In the genomic region with DNA sequence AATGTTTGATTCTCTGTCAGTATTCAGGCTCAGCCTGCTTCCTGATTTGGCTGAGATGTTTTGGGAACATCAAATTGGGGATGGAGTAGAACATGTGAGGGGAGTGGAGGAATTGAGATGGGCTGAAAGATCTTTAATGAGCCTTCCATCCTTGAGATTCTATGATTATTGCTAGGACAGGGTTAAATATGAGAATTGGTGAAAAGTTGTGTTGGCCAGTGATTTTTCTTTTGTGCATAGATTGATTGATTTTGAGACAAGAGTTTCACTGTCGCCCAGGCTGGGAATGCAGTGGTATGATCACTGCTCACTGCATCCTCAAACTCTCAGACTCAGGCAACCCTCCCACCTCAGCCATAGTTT, we compare ENCODE assay signal across 10 cellular contexts. TPM values are rescaled to one million over a fixed set of nuclear protein-coding genes. Genes with fewer than 3 reads are reported as not detected.
A peak's percentile ranks its signal among the peaks of the same experiment; 100 is the strongest.
DNase-seq lines count a peak whose midpoint lies in the region; ATAC-seq and TF ChIP-seq lines count a peak whose summit lies in the region.
"Had no signal": no experiment of that assay in that cellular context is flagged by ENCODE, and none has a peak within 500 bp of the region (broad histone marks: within the 10 kb centered on the region; RNA-seq: fewer than 3 reads in every experiment).

No MANE protein-coding gene starts in this region.

- H3K27me3 ChIP-seq in HCT116 (ENCODE audit: insufficient read depth, low read length) (no peaks in the 10 kb centered on the region), left ventricle myocardium inferior (ENCODE audit: low read depth) (no peaks in the 10 kb centered on the region), skeletal muscle tissue (ENCODE audit: control insufficient read depth in 3 of 3, insufficient read depth in 3 of 3, low read length in 3 of 3) (no peaks in the 10 kb centered on the region)

- POLR2A ChIA-PET in HCT116 (lab: Charles Lee), result interaction anchor here (1.6 kb wide), 1 partner anchor 33 kb away, joined by 8 read pairs; a partner anchor contains a TSS

- BruUV-seq in HCT116 (replicated peaks; lab: Mats Ljungman, UMichigan), result no TSS peak

- no peak overlapping the region for H2AFZ ChIP-seq in HCT116 (ENCODE audit: low read depth, low read length, poor library complexity, severe bottlenecking)

- H4K20me1 ChIP-seq in HCT116 (ENCODE audit: insufficient read depth), result no peaks in the 10 kb centered on the region

- peak overlapping the region; percentile 72 for H3K4me2 ChIP-seq in HCT116 (ENCODE audit: low read length)

- CTCF ChIA-PET in HCT116 (lab: Charles Lee), result interaction anchor here (1.0 kb wide), 1 partner anchor 277 kb away, joined by 3 read pairs; no protein-coding TSS in a partner anchor

- RAD21 ChIA-PET in HCT116 (lab: Charles Lee; ENCODE audit: low non-redundant PET in 1 of 2, low total read pairs in 2 of 2, uncharacterized antibody in 2 of 2, unreplicated experiment in 2 of 2), result no interaction called here

- no peak for TF ChIP-seq POLR2A in HCT116 (IDR thresholded peaks at IDR 0.05; ENCODE audit: borderline replicate concordance, extremely low read depth, insufficient read depth, insufficient read length)

- ATAC-seq in HCT116 (0 out of 2 replicates have a peak, but pooled peaks have one; percentile 7), GM19467 (IDR thresholded peaks at IDR 0.05; ENCODE audit: unreplicated experiment) (no peak)

- no peak for TF ChIP-seq RAD21 in HCT116 (IDR thresholded peaks at IDR 0.05; ENCODE audit: low read depth)

- H3K27ac Mint-ChIP-seq in activated T-helper 1 cell treated with anti-CD3 and anti-CD28 coated beads, Interleukin-12 subunit alpha, Interleukin-12 subunit beta, Interleukin-2, Interleukin-4 antibody, amounts not matched to agents 30 ng/mL and 10 ng/mL and 1 ng/mL, durations not matched to agents 14 hours and 24 hours and 36 hours, result peak overlapping the region; percentile 96

- peaks cover 45 to 48% of the 10 kb centered on the region in 2 experiments for H3K4me1 ChIP-seq in HCT116 (ENCODE audit: control insufficient read depth in 1 of 2, insufficient read depth in 2 of 2, low read length in 2 of 2)
- H3K4me1 ChIP-seq in left ventricle myocardium inferior, result peaks cover 83% of the 10 kb centered on the region
- peaks cover 38 to 43% (median 39%) of the 10 kb centered on the region in 3 donors for H3K4me1 ChIP-seq in skeletal muscle tissue (ENCODE audit: control insufficient read depth in 3 of 3, insufficient read depth in 3 of 3, low read length in 3 of 3)

- H3K9me3 ChIP-seq in HCT116 (ENCODE audit: control insufficient read depth in 1 of 2, insufficient read depth in 1 of 2, low read depth in 1 of 2, low read length in 2 of 2), result no peaks in the 10 kb centered on the region
- H3K9me3 ChIP-seq in left ventricle myocardium inferior (replicated peaks), result no peaks in the 10 kb centered on the region
- H3K9me3 ChIP-seq in skeletal muscle tissue (ENCODE audit: control insufficient read depth in 3 of 3, low read length in 3 of 3), result no peaks in the 10 kb centered on the region

- peaks cover 7% of the 10 kb centered on the region for H3K9me3 Mint-ChIP-seq in activated T-helper 1 cell treated with anti-CD3 and anti-CD28 coated beads, Interleukin-12 subunit alpha, Interleukin-12 subunit beta, Interleukin-2, Interleukin-4 antibody, amounts not matched to agents 30 ng/mL and 10 ng/mL and 1 ng/mL, durations not matched to agents 14 hours and 24 hours and 36 hours

- H3K36me3 ChIP-seq in HCT116 (ENCODE audit: control insufficient read depth in 1 of 2, insufficient read depth in 2 of 2, low read length in 2 of 2) (no peaks in the 10 kb centered on the region), left ventricle myocardium inferior (no peaks in the 10 kb centered on the region), skeletal muscle tissue (ENCODE audit: control insufficient read depth in 3 of 3, insufficient read depth in 3 of 3, low read length in 3 of 3) (no peaks in the 10 kb centered on the region)

- H3K27ac ChIP-seq in HCT116 (ENCODE audit: low read depth, low read length) (peak overlapping the region; percentile 77), left ventricle myocardium inferior (replicated peaks) (peak overlapping the region; percentile 64), skeletal muscle tissue (ENCODE audit: low read depth, low read length) (peak overlapping the region; percentile 61)

- peak overlapping the region; percentile 50 for H3K4me3 Mint-ChIP-seq in activated T-helper 1 cell treated with anti-CD3 and anti-CD28 coated beads, Interleukin-12 subunit alpha, Interleukin-12 subunit beta, Interleukin-2, Interleukin-4 antibody, amounts not matched to agents 30 ng/mL and 10 ng/mL and 1 ng/mL, durations not matched to agents 14 hours and 24 hours and 36 hours

- H3K79me2 ChIP-seq in HCT116 (ENCODE audit: insufficient read depth, low read length), result peaks cover 81% of the 10 kb centered on the region

- peaks cover 21% of the 10 kb centered on the region for H3K36me3 Mint-ChIP-seq in activated T-helper 1 cell treated with anti-CD3 and anti-CD28 coated beads, Interleukin-12 subunit alpha, Interleukin-12 subunit beta, Interleukin-2, Interleukin-4 antibody, amounts not matched to agents 30 ng/mL and 10 ng/mL and 1 ng/mL, durations not matched to agents 14 hours and 24 hours and 36 hours (ENCODE audit: low read depth)

- peak overlapping the region; percentile 46 for H3K9ac ChIP-seq in HCT116 (ENCODE audit: low read length)
- H3K9ac ChIP-seq in skeletal muscle tissue (ENCODE audit: low read depth in 1 of 3, low read length in 3 of 3), result peak overlapping the region; percentile 1 to 61 (median 26)

- no peaks in the 10 kb centered on the region for H3K27me3 Mint-ChIP-seq in activated T-helper 1 cell treated with anti-CD3 and anti-CD28 coated beads, Interleukin-12 subunit alpha, Interleukin-12 subunit beta, Interleukin-2, Interleukin-4 antibody, amounts not matched to agents 30 ng/mL and 10 ng/mL and 1 ng/mL, durations not matched to agents 14 hours and 24 hours and 36 hours (ENCODE audit: insufficient read depth)

- intact Hi-C loops in HCT116 (cut with micrococcal nuclease), result loop anchor here (5.0 kb wide), 1 partner anchor 57 kb away; no protein-coding TSS in a partner anchor
- intact Hi-C loops in activated T-helper 1 cell treated with anti-CD3 and anti-CD28 coated beads, Interleukin-12 subunit alpha, Interleukin-12 subunit beta, Interleukin-2, Interleukin-4 antibody, amounts not matched to agents 30 ng/mL and 10 ng/mL and 1 ng/mL, durations not matched to agents 14 hours and 24 hours and 36 hours (cut with micrococcal nuclease), result loop anchor here (5.0 kb wide), 1 partner anchor 42 kb away; no protein-coding TSS in a partner anchor
- intact Hi-C loops in left ventricle myocardium inferior (cut with micrococcal nuclease), result no loop called here

- peak overlapping the region in 1 of 2 experiments; percentile 41; a peak in 2 of 4 replicates for H3K4me3 ChIP-seq in HCT116 (replicated peaks in 1 of 2; ENCODE audit: low read depth in 1 of 2, low read length in 2 of 2)
- no peak overlapping the region for H3K4me3 ChIP-seq in left ventricle myocardium inferior
- H3K4me3 ChIP-seq in skeletal muscle tissue (ENCODE audit: low read length in 3 of 3), result peak overlapping the region; percentile 10 to 59 (median 37)

- peaks cover 69% of the 10 kb centered on the region for H3K4me1 Mint-ChIP-seq in activated T-helper 1 cell treated with anti-CD3 and anti-CD28 coated beads, Interleukin-12 subunit alpha, Interleukin-12 subunit beta, Interleukin-2, Interleukin-4 antibody, amounts not matched to agents 30 ng/mL and 10 ng/mL and 1 ng/mL, durations not matched to agents 14 hours and 24 hours and 36 hours (ENCODE audit: low read depth)

- DNase-seq in HCT116 (ENCODE audit: low read depth, low spot score) (no peak), left ventricle myocardium inferior (no peak), NCI-H1092 treated with DMSO at 0.1 percent for 48 hours (lab: John Stamatoyannopoulos, UW) (no peak), NCI-H1694 (lab: John Stamatoyannopoulos, UW) (no peak)
- DNase-seq in activated T-helper 1 cell treated with anti-CD3 and anti-CD28 coated beads, Interleukin-12 subunit alpha, Interleukin-12 subunit beta, Interleukin-2, Interleukin-4 antibody, amounts not matched to agents 30 ng/mL and 10 ng/mL and 1 ng/mL, durations not matched to agents 14 hours and 24 hours and 36 hours (ENCODE audit: low spot score), result no peak
- DNase-seq in activated CD4-positive, alpha-beta T cell treated with anti-CD3 and anti-CD28 coated beads for 48 hours, result no peak
- DNase-seq: GDM1, NCI-H146 had no signal

- H3K9me2 ChIP-seq in HCT116 (ENCODE audit: insufficient read depth), result no peaks in the 10 kb centered on the region

- TF ChIP-seq CTCF in HCT116 (IDR thresholded peaks at IDR 0.05 in 2 of 3, conservative IDR thresholded peaks at IDR 0.05 in 1 of 3; ENCODE audit: borderline replicate concordance in 1 of 3, insufficient read depth in 1 of 3, low read depth in 2 of 3, low read length in 2 of 3), result no peak
- TF ChIP-seq CTCF in left ventricle myocardium inferior (IDR thresholded peaks at IDR 0.05; ENCODE audit: borderline replicate concordance), result no peak

TF ChIP-seq in HCT116, 20 proteins besides CTCF, POLR2A, EP300 and RAD21 (continues in another document):
- no peak for TF ChIP-seq CBX3 (IDR thresholded peaks at IDR 0.05; ENCODE audit: low read depth)
- TF ChIP-seq, protein P1, sequence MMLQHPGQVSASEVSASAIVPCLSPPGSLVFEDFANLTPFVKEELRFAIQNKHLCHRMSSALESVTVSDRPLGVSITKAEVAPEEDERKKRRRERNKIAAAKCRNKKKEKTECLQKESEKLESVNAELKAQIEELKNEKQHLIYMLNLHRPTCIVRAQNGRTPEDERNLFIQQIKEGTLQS (IDR thresholded peaks at IDR 0.05), result no peak
- TF ChIP-seq, protein P2, sequence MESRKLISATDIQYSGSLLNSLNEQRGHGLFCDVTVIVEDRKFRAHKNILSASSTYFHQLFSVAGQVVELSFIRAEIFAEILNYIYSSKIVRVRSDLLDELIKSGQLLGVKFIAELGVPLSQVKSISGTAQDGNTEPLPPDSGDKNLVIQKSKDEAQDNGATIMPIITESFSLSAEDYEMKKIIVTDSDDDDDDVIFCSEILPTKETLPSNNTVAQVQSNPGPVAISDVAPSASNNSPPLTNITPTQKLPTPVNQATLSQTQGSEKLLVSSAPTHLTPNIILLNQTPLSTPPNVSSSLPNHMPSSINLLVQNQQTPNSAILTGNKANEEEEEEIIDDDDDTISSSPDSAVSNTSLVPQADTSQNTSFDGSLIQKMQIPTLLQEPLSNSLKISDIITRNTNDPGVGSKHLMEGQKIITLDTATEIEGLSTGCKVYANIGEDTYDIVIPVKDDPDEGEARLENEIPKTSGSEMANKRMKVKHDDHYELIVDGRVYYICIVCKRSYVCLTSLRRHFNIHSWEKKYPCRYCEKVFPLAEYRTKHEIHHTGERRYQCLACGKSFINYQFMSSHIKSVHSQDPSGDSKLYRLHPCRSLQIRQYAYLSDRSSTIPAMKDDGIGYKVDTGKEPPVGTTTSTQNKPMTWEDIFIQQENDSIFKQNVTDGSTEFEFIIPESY (IDR thresholded peaks at IDR 0.05; ENCODE audit: extremely low read depth, insufficient replicate concordance, low read length), result no peak

RNA-seq across cellular contexts. Expression of a gene that starts 32.4 kb away (rescaled TPM):
- total RNA-seq in HCT116 (2021; ENCODE audit: unreplicated experiment) (113 TPM), left ventricle myocardium inferior (39.2 TPM), skeletal muscle tissue (104 TPM)
- 60.2 and 82.3 TPM in 2 replicates for polyA plus RNA-seq in HCT116 (2012)
- total RNA-seq in activated T-helper 1 cell treated with anti-CD3 and anti-CD28 coated beads, Interleukin-12 subunit alpha, Interleukin-12 subunit beta, Interleukin-2, Interleukin-4 antibody, amounts not matched to agents 30 ng/mL and 10 ng/mL and 1 ng/mL, durations not matched to agents 14 hours and 24 hours and 36 hours, result 144 and 149 TPM in 2 replicates
